Comparison of ENCODE assay signal across 15 cellular contexts in genomic region chr2:173048530-173048900, GRCh38. TPM values are rescaled to one million over a fixed set of nuclear protein-coding genes. Genes with fewer than 3 reads are reported as not detected.
DNase-seq lines count a peak whose midpoint lies in the region; ATAC-seq, FAIRE-seq and TF ChIP-seq lines count a peak whose summit lies in the region.
"Had no signal": no experiment of that assay in that cellular context is flagged by ENCODE, and none has a peak within 500 bp of the region (broad histone marks: within the 10 kb centered on the region; RNA-seq: fewer than 3 reads in every experiment).

No MANE protein-coding gene starts in this region.

- TF ChIP-seq CTCF in astrocyte (IDR thresholded peaks at IDR 0.05; ENCODE audit: insufficient read depth, low read depth, low read length) (no peak), suprapubic skin (IDR thresholded peaks at IDR 0.05) (no peak)

- no peak overlapping the region for H3K4me3 Mint-ChIP-seq in astrocyte (ENCODE audit: unreplicated experiment)
- H3K4me3 Mint-ChIP-seq in activated CD4-positive, alpha-beta memory T cell treated with anti-CD3 and anti-CD28 coated beads, Interleukin-2, amount 10 ng/mL, durations not matched to agents 7 days and 5 days = no peak overlapping the region
- H3K4me3 Mint-ChIP-seq: central memory CD8-positive, alpha-beta T cell; stimulated activated effector memory CD8-positive, alpha-beta T cell treated with anti-CD3 and anti-CD28 coated beads, Interleukin-12 subunit alpha, Interleukin-12 subunit beta, amount 100 ng/mL, for 72 hours had no signal

- no peak for TF ChIP-seq POLR2A in suprapubic skin (IDR thresholded peaks at IDR 0.05)

- H3K9me3 Mint-ChIP-seq in astrocyte (ENCODE audit: unreplicated experiment) = no peaks in the 10 kb centered on the region
- no peaks in the 10 kb centered on the region for H3K9me3 Mint-ChIP-seq in activated CD4-positive, alpha-beta memory T cell treated with anti-CD3 and anti-CD28 coated beads, Interleukin-2, amount 10 ng/mL, durations not matched to agents 7 days and 5 days
- H3K9me3 Mint-ChIP-seq: central memory CD8-positive, alpha-beta T cell; stimulated activated effector memory CD8-positive, alpha-beta T cell treated with anti-CD3 and anti-CD28 coated beads, Interleukin-12 subunit alpha, Interleukin-12 subunit beta, amount 100 ng/mL, for 72 hours had no signal

- H3K4me1 Mint-ChIP-seq in astrocyte (ENCODE audit: low read depth, unreplicated experiment) = peaks cover 50% of the 10 kb centered on the region
- peaks cover 14% of the 10 kb centered on the region for H3K4me1 Mint-ChIP-seq in activated CD4-positive, alpha-beta memory T cell treated with anti-CD3 and anti-CD28 coated beads, Interleukin-2, amount 10 ng/mL, durations not matched to agents 7 days and 5 days
- H3K4me1 Mint-ChIP-seq: central memory CD8-positive, alpha-beta T cell had no signal

- H3K9ac ChIP-seq in astrocyte (ENCODE audit: low read length) = no peak overlapping the region

- H3K4me1 ChIP-seq in astrocyte (ENCODE audit: insufficient read depth, low read length) = peaks cover 18% of the 10 kb centered on the region
- H3K4me1 ChIP-seq in suprapubic skin = peaks cover 32% of the 10 kb centered on the region

- ATAC-seq in HG03175 (IDR thresholded peaks at IDR 0.05; ENCODE audit: unreplicated experiment) (peak; percentile 5), left lobe of liver (peak; percentile 41), GM19035 (IDR thresholded peaks at IDR 0.05; ENCODE audit: unreplicated experiment) (no peak)

- FAIRE-seq in astrocyte (lab: Jason Lieb, UNC) = no peak
- FAIRE-seq: frontal cortex, TTC549 had no signal

- H3K27ac ChIP-seq in astrocyte (ENCODE audit: low read depth, low read length) (peak overlapping the region; percentile 72), suprapubic skin (peak overlapping the region; percentile 90)

- no peaks in the 10 kb centered on the region for H3K36me3 ChIP-seq in astrocyte (ENCODE audit: insufficient read depth, low read length)
- H3K36me3 ChIP-seq in suprapubic skin = no peaks in the 10 kb centered on the region

- 53% methylated on average over 3 of the region's 3 CpGs for WGBS in suprapubic skin

- H4K20me1 ChIP-seq in astrocyte (ENCODE audit: insufficient read depth, low read length) = no peaks in the 10 kb centered on the region

- H3K36me3 Mint-ChIP-seq in astrocyte (ENCODE audit: low read depth, unreplicated experiment) = no peaks in the 10 kb centered on the region
- no peaks in the 10 kb centered on the region for H3K36me3 Mint-ChIP-seq in activated CD4-positive, alpha-beta memory T cell treated with anti-CD3 and anti-CD28 coated beads, Interleukin-2, amount 10 ng/mL, durations not matched to agents 7 days and 5 days (ENCODE audit: low read depth)
- H3K36me3 Mint-ChIP-seq: stimulated activated effector memory CD8-positive, alpha-beta T cell treated with anti-CD3 and anti-CD28 coated beads, Interleukin-12 subunit alpha, Interleukin-12 subunit beta, amount 100 ng/mL, for 72 hours had no signal

- H2AFZ ChIP-seq in astrocyte (ENCODE audit: low read depth, low read length) = no peak overlapping the region

- H3K9me3 ChIP-seq in astrocyte (ENCODE audit: insufficient read depth, low read depth, low read length) (no peaks in the 10 kb centered on the region), suprapubic skin (no peaks in the 10 kb centered on the region)

- DNase-seq in astrocyte (ENCODE audit: low read depth) = no peak
- no peak for DNase-seq in left lobe of liver (ENCODE audit: low spot score)
- DNase-seq in suprapubic skin (ENCODE audit: low spot score in 2 of 2) = no peak
- no peak for DNase-seq in NCI-H226
- DNase-seq in activated CD4-positive, alpha-beta T cell treated with anti-CD3 and anti-CD28 coated beads for 4 hours = no peak
- DNase-seq in activated CD4-positive, alpha-beta memory T cell treated with anti-CD3 and anti-CD28 coated beads, Interleukin-2, amount 10 ng/mL, durations not matched to agents 7 days and 5 days = no peak
- DNase-seq: activated T-cell treated with anti-CD3 and anti-CD28 coated beads, Interleukin-2, amount 50 U/mL, for 1 hour; mesendoderm; NCI-H1092 had no signal

- no peaks in the 10 kb centered on the region for H3K79me2 ChIP-seq in astrocyte (ENCODE audit: insufficient read depth, low read length)

- H3K4me3 ChIP-seq in astrocyte (ENCODE audit: insufficient read depth, low read depth, low read length) (no peak overlapping the region), suprapubic skin (no peak overlapping the region)

- H3K4me2 ChIP-seq in astrocyte (ENCODE audit: low read length) = peak overlapping the region; percentile 50

- POLR2A ChIA-PET in activated CD4-positive, alpha-beta memory T cell treated with anti-CD3 and anti-CD28 coated beads, Interleukin-2, amount 10 ng/mL, durations not matched to agents 7 days and 5 days (lab: Charles Lee) = no interaction called here

- H3K27ac Mint-ChIP-seq in astrocyte (ENCODE audit: unreplicated experiment) = peak overlapping the region; percentile 92
- H3K27ac Mint-ChIP-seq in activated CD4-positive, alpha-beta memory T cell treated with anti-CD3 and anti-CD28 coated beads, Interleukin-2, amount 10 ng/mL, durations not matched to agents 7 days and 5 days = no peak overlapping the region

- no peak for TF ChIP-seq EP300 in suprapubic skin (IDR thresholded peaks at IDR 0.05)

- H3K27me3 ChIP-seq in astrocyte (ENCODE audit: insufficient read depth, low read length) = no peaks in the 10 kb centered on the region
- H3K27me3 ChIP-seq in suprapubic skin = no peaks in the 10 kb centered on the region

- no peaks in the 10 kb centered on the region for H3K27me3 Mint-ChIP-seq in astrocyte (ENCODE audit: low read depth, unreplicated experiment)
- peaks cover 15% of the 10 kb centered on the region for H3K27me3 Mint-ChIP-seq in activated CD4-positive, alpha-beta memory T cell treated with anti-CD3 and anti-CD28 coated beads, Interleukin-2, amount 10 ng/mL, durations not matched to agents 7 days and 5 days

- CTCF ChIA-PET in activated CD4-positive, alpha-beta memory T cell treated with anti-CD3 and anti-CD28 coated beads, Interleukin-2, amount 10 ng/mL, durations not matched to agents 7 days and 5 days (lab: Charles Lee) = no interaction called here

RNA-seq across cellular contexts. Expression of gene MAP3K20, which starts 27.1 kb away (rescaled TPM):
- total RNA-seq in astrocyte (41.2 and 42.4 TPM in 2 replicates), left lobe of liver (13.7 TPM), suprapubic skin (10 to 100 TPM; 26.2 to 40.3 (median 33.6) TPM)
- 10 to 100 TPM; 13.7 to 15.2 TPM for total RNA-seq in activated CD4-positive, alpha-beta memory T cell treated with anti-CD3 and anti-CD28 coated beads, Interleukin-2, amount 10 ng/mL, durations not matched to agents 7 days and 5 days
